8 cellular contexts compared by ENCODE assay signal in the genomic region with DNA sequence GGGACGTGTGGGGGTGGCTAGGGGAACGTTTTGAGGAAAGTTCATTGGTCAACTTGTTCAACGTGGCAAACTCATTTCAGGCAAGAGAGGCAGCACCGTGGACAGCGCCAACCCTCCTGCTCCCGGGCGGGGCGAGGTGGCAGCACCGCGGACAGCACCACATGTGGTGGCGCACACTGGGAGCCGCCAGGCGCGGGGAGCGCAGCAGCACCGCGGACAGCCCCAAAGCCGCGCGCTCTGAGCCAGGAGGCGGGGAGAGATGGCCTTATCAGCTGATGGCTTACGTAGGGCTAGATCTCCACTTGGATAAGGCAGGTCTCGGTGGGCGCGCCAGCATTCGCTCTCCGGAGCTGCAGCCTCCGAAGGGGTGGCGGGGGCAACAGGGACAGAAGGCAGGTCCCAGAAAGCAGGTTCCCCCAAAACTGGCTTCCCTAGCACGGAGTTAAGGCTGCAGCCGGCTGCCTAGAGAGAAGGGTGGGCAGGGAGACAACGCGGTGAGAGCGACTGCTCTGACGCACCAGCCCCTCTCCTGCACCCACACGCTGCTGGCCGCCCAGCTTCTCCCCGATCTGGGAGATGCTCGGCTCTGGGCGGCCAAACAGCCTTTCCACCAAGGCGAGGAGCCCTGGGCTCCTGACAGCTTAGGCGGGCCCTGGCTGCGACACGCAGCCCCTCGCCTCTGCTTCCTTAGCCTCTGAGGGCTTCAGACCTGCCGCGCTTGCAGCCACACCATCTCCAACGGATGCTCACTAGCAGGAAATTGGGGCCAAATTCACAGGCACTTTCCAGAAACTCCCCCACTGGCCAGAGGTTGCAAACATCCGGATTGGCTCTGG. TPM values are rescaled to one million over a fixed set of nuclear protein-coding genes. Genes with fewer than 3 reads are reported as not detected.
A peak's percentile ranks its signal among the peaks of the same experiment; 100 is the strongest.
DNase-seq lines count a peak whose midpoint lies in the region; ATAC-seq and TF ChIP-seq lines count a peak whose summit lies in the region.

TSS of gene HTR5A (plus strand) at position 333 of the 836 bp plus-strand sequence. CDS start 576 bp downstream, outside the sequence.

- intact Hi-C loops in posterior cingulate gyrus (cut with DNase I): loop anchor here (5.0 kb wide), 2 partner anchors 68 to 227 kb away; partner anchors contain the start of genes INSIG1 and PAXIP1

- peaks cover 9% of the 10 kb centered on the region for H3K27me3 Mint-ChIP-seq in glutamatergic neuron (ENCODE audit: unreplicated experiment)

- H3K9me3 ChIP-seq in upper lobe of left lung: no peaks in the 10 kb centered on the region

- H3K4me1 ChIP-seq in upper lobe of left lung: peaks cover 0 to 6% (median 0%) of the 10 kb centered on the region in 4 donors

- H3K27me3 ChIP-seq in BJ (ENCODE audit: control insufficient read depth, insufficient read depth, low read length): no peaks in the 10 kb centered on the region
- H3K27me3 ChIP-seq in upper lobe of left lung: peaks cover 0 to 4% (median 0%) of the 10 kb centered on the region in 4 donors

- H3K36me3 ChIP-seq in BJ (ENCODE audit: control insufficient read depth, insufficient read depth, low read length) (no peaks in the 10 kb centered on the region), upper lobe of left lung (no peaks in the 10 kb centered on the region)

- ATAC-seq in GM19324 (IDR thresholded peaks at IDR 0.05; ENCODE audit: low FRiP score, unreplicated experiment) (peak; percentile 76), HG03354 (IDR thresholded peaks at IDR 0.05; ENCODE audit: poor library complexity, severe bottlenecking, unreplicated experiment) (peak; percentile 97), upper lobe of left lung (ENCODE audit: low FRiP score in 2 of 2) (peak; percentile 96 to 97)

- no peak for TF ChIP-seq EP300 in upper lobe of left lung (IDR thresholded peaks at IDR 0.05)

- peak; percentile 7 for DNase-seq in BJ (ENCODE audit: low read depth)
- DNase-seq in SK-N-DZ (ENCODE audit: low spot score): peak; percentile 37
- peak; percentile 81 for DNase-seq in activated naive CD4-positive, alpha-beta T cell treated with anti-CD3 and anti-CD28 coated beads, Interleukin-2, amount 50 U/mL, for 16 hours
- peak; percentile 61 for DNase-seq in glutamatergic neuron
- peak; percentile 55 to 96 (median 74) for DNase-seq in posterior cingulate gyrus
- DNase-seq in upper lobe of left lung: peak; percentile 81 to 95

- TF ChIP-seq POLR2A in upper lobe of left lung (IDR thresholded peaks at IDR 0.05): no peak

- POLR2A ChIA-PET in BJ (lab: Charles Lee): no interaction called here

- no peaks in the 10 kb centered on the region for H3K4me1 Mint-ChIP-seq in glutamatergic neuron (ENCODE audit: low read depth, unreplicated experiment)

- 0 to 5% methylated on average over 12 to 21 of the region's 49 CpGs for WGBS in upper lobe of left lung, 2 donors

- H3K4me3 ChIP-seq in BJ (ENCODE audit: low read depth, low read length) (no peak within 1 kb of the TSS), upper lobe of left lung (no peak within 1 kb of the TSS)

- CTCF ChIA-PET in BJ (lab: Yijun Ruan, JAX): no interaction called here

- no peak for TF ChIP-seq CTCF in BJ (IDR thresholded peaks at IDR 0.05; ENCODE audit: insufficient read depth, low read depth, low read length)
- no peak for TF ChIP-seq CTCF in glutamatergic neuron (IDR thresholded peaks at IDR 0.05; ENCODE audit: partially characterized antibody, unreplicated experiment)
- no peak for TF ChIP-seq CTCF in upper lobe of left lung (IDR thresholded peaks at IDR 0.05)

- H3K4me3 Mint-ChIP-seq in glutamatergic neuron (ENCODE audit: unreplicated experiment): peak within 1 kb of the TSS; percentile 85

- H3K9me3 Mint-ChIP-seq in glutamatergic neuron (ENCODE audit: unreplicated experiment): peaks cover 3% of the 10 kb centered on the region

- H3K27ac Mint-ChIP-seq in glutamatergic neuron (ENCODE audit: unreplicated experiment): no peak within 1 kb of the TSS

- no peak within 1 kb of the TSS for H3K27ac ChIP-seq in upper lobe of left lung

- H3K36me3 Mint-ChIP-seq in glutamatergic neuron (ENCODE audit: unreplicated experiment): no peaks in the 10 kb centered on the region

RNA-seq across cellular contexts. Expression of gene HTR5A, which starts in this region (rescaled TPM):
- not detected in 2 replicates for polyA plus RNA-seq in BJ (2011; rRNA removed)
- polyA minus RNA-seq in BJ (2011; rRNA and poly(A)+ RNA removed): not detected in 2 replicates
- not detected in 2 replicates for polyA plus RNA-seq in SK-N-DZ (2014; cell fraction: cytosol; rRNA removed)
- polyA plus RNA-seq in SK-N-DZ (2014; cell fraction: nucleus; rRNA removed): not detected in 2 replicates
- total RNA-seq in glutamatergic neuron (ENCODE audit: unreplicated experiment) (0.20 TPM), upper lobe of left lung (not detected)

Comparison
In these comparisons a context has a peak if more than half of its experiments do, and no peak if none do; other contexts are left out.
1. Peak in DNase-seq in BJ; RNA of the gene not detected or under 1 TPM.
2. Peak in DNase-seq in glutamatergic neuron; RNA of the gene not detected or under 1 TPM.
3. Peak in DNase-seq and ATAC-seq in upper lobe of left lung; RNA of the gene not detected or under 1 TPM.
4. DNase-seq: peak in every context shown above with its lines; median percentile 88 in upper lobe of left lung; 81 in activated naive CD4-positive, alpha-beta T cell treated with anti-CD3 and anti-CD28 coated beads, Interleukin-2, amount 50 U/mL, for 16 hours; 74 in posterior cingulate gyrus; 61 in glutamatergic neuron; 37 in SK-N-DZ; 7 in BJ.